Comparison of ENCODE assay signal across 1 cellular context in genomic region chr10:100739516-100740368, GRCh38.
A peak's percentile ranks its signal among the peaks of the same experiment; 100 is the strongest.
TF ChIP-seq lines count a peak whose summit lies in the region.

No MANE protein-coding gene starts in this region.

TF ChIP-seq in HepG2, 621 proteins besides CTCF, POLR2A, EP300 and RAD21 (continued from another document and continues in another):
- TF ChIP-seq ZBTB49 (CRISPR knock-in tag; IDR thresholded peaks at IDR 0.05; ENCODE audit: borderline replicate concordance) (no peak), MLX (CRISPR knock-in tag; IDR thresholded peaks at IDR 0.05) (no peak), HNRNPLL (IDR thresholded peaks at IDR 0.05; ENCODE audit: low read depth, low read length, poor library complexity, severe bottlenecking) (peak; percentile 56), RXRA (CRISPR knock-in tag; IDR thresholded peaks at IDR 0.05) (no peak), ZNF768 (CRISPR knock-in tag; IDR thresholded peaks at IDR 0.05) (0 out of 2 replicates have a peak, but pooled peaks have one; percentile 10), ZNF432 (CRISPR knock-in tag; IDR thresholded peaks at IDR 0.05; ENCODE audit: borderline replicate concordance) (no peak), ZNF687 (CRISPR knock-in tag; IDR thresholded peaks at IDR 0.05) (peak; percentile 53), ZNF629 (CRISPR knock-in tag; conservative IDR thresholded peaks at IDR 0.05) (0 out of 2 replicates have a peak, but pooled peaks have one; percentile 7), PATZ1 (CRISPR knock-in tag; IDR thresholded peaks at IDR 0.05) (peak; percentile 39; the same call in 1 of the 2 replicates), MIXL1 (CRISPR knock-in tag; IDR thresholded peaks at IDR 0.05) (0 out of 2 replicates have a peak, but pooled peaks have one; percentile 26), ZNF800 (CRISPR knock-in tag; IDR thresholded peaks at IDR 0.05) (0 out of 2 replicates have a peak, but pooled peaks have one; percentile 21), ZBTB39 (CRISPR knock-in tag; IDR thresholded peaks at IDR 0.05) (no peak), ZNF747 (CRISPR knock-in tag; IDR thresholded peaks at IDR 0.05; ENCODE audit: borderline replicate concordance) (no peak), SOX5 (CRISPR knock-in tag; IDR thresholded peaks at IDR 0.05; ENCODE audit: borderline replicate concordance) (no peak), ZNF33B (CRISPR knock-in tag; IDR thresholded peaks at IDR 0.05) (no peak), NRL (CRISPR knock-in tag; IDR thresholded peaks at IDR 0.05; ENCODE audit: borderline replicate concordance) (0 out of 2 replicates have a peak, but pooled peaks have one; percentile 17), ZFP91 (CRISPR knock-in tag; IDR thresholded peaks at IDR 0.05; ENCODE audit: borderline replicate concordance) (peak; percentile 34; the same call in 1 of the 2 replicates), KDM6A (CRISPR knock-in tag; IDR thresholded peaks at IDR 0.05; ENCODE audit: low read depth) (no peak), ZNF816 (CRISPR knock-in tag; IDR thresholded peaks at IDR 0.05; ENCODE audit: borderline replicate concordance) (no peak), PBX3 (CRISPR knock-in tag; IDR thresholded peaks at IDR 0.05; ENCODE audit: borderline replicate concordance) (no peak), PPARG (CRISPR knock-in tag; conservative IDR thresholded peaks at IDR 0.05) (no peak), NFRKB (IDR thresholded peaks at IDR 0.05) (no peak), IKZF1 (IDR thresholded peaks at IDR 0.05) (no peak), NONO (IDR thresholded peaks at IDR 0.05) (no peak), NONO (CRISPR knock-in tag; conservative IDR thresholded peaks at IDR 0.05) (no peak), ZBTB10 (CRISPR knock-in tag; IDR thresholded peaks at IDR 0.05; ENCODE audit: borderline replicate concordance) (no peak), KLF13 (CRISPR knock-in tag; IDR thresholded peaks at IDR 0.05) (no peak), ZNF263 (CRISPR knock-in tag; IDR thresholded peaks at IDR 0.05) (peak; percentile 42; the same call in 1 of the 2 replicates), ZFP62 (CRISPR knock-in tag; IDR thresholded peaks at IDR 0.05) (no peak), YY1 (IDR thresholded peaks at IDR 0.05; ENCODE audit: insufficient read depth, insufficient replicate concordance, low read depth, low read length) (no peak), ZNF615 (CRISPR knock-in tag; IDR thresholded peaks at IDR 0.05; ENCODE audit: borderline replicate concordance) (no peak), ZNF891 (CRISPR knock-in tag; IDR thresholded peaks at IDR 0.05) (no peak), UBTF (CRISPR knock-in tag; IDR thresholded peaks at IDR 0.05) (peak; percentile 78), YEATS4 (CRISPR knock-in tag; IDR thresholded peaks at IDR 0.05; ENCODE audit: borderline replicate concordance) (no peak; the same call in 1 of the 2 replicates), ZBTB20 (CRISPR knock-in tag; IDR thresholded peaks at IDR 0.05; ENCODE audit: borderline replicate concordance, low read depth) (no peak), HOXA5 (CRISPR knock-in tag; IDR thresholded peaks at IDR 0.05) (no peak), RCOR2 (CRISPR knock-in tag; IDR thresholded peaks at IDR 0.05) (no peak)
